In the genomic region with DNA sequence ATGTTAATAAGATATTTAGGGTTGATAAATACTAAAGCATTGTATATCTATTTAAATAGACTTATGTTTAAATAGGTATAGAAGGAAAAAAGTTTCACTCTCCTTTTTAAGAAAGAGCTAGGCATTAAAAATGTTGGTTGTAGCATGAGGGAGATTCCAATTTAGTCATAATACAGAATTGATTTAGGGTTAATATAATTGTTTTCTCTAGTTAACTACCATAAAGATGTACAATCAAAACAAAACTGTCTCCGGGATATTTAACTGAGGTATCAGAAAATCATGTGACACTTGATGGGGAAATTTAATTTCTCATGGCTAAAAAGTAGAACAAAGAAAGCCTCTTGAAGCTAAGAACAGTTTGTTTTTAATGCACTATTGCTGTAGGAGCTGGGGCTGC, we compare ENCODE assay signal across 27 cellular contexts.
"Had no signal": no experiment of that assay in that cellular context is flagged by ENCODE, and none has a peak within 500 bp of the region (broad histone marks: within the 10 kb centered on the region; RNA-seq: fewer than 3 reads in every experiment).

No MANE protein-coding gene starts in this region.

- H3K27me3 Mint-ChIP-seq: naive thymus-derived CD8-positive, alpha-beta T cell; natural killer cell treated with Interleukin-12 subunit alpha and Interleukin-12 subunit beta and Interleukin-15 and Interleukin-18, amount 100 ng/mL, for 72 hours; stimulated activated naive B cell treated with anti-CD40 and anti-IgM and Interleukin-4, amounts not matched to agents 10 μg/mL and 1 μg/mL and 100 μg/mL, for 72 hours; stimulated activated naive CD8-positive, alpha-beta T cell treated with anti-CD3 and anti-CD28 coated beads, Interleukin-15, amount 100 ng/mL, for 72 hours had no signal

- H3K9me3 ChIP-seq: neutrophil, pancreas, prostate gland, right lobe of liver, sigmoid colon, thoracic aorta, thyroid gland had no signal

- H3K9me3 Mint-ChIP-seq: natural killer cell treated with Interleukin-12 subunit alpha and Interleukin-12 subunit beta and Interleukin-15 and Interleukin-18, amount 100 ng/mL, for 72 hours; neural crest cell; stimulated activated effector memory CD8-positive, alpha-beta T cell treated with anti-CD3 and anti-CD28 coated beads, Interleukin-12 subunit alpha, Interleukin-12 subunit beta, amount 100 ng/mL, for 72 hours; stimulated activated naive CD8-positive, alpha-beta T cell treated with anti-CD3 and anti-CD28 coated beads, Interleukin-15, amount 100 ng/mL, for 72 hours had no signal

- FAIRE-seq: pancreas, small intestine, urothelium cell line had no signal

- ATAC-seq: naive thymus-derived CD8-positive, alpha-beta T cell; natural killer cell treated with Interleukin-12 subunit alpha and Interleukin-12 subunit beta and Interleukin-15 and Interleukin-18, amount 100 ng/mL, for 72 hours; pancreas; right cardiac atrium; right lobe of liver; stimulated activated effector memory CD8-positive, alpha-beta T cell treated with anti-CD3 and anti-CD28 coated beads, Interleukin-12 subunit alpha, Interleukin-12 subunit beta, amount 100 ng/mL, for 72 hours; stimulated activated naive B cell treated with anti-CD40 and anti-IgM and Interleukin-4, amounts not matched to agents 10 μg/mL and 1 μg/mL and 100 μg/mL, for 72 hours; stimulated activated naive CD8-positive, alpha-beta T cell treated with anti-CD3 and anti-CD28 coated beads, Interleukin-15, amount 100 ng/mL, for 72 hours; stimulated activated naive CD8-positive, alpha-beta T cell treated with anti-CD3 and anti-CD28 coated beads, Interleukin-15, Interleukin-2, amounts not matched to agents 100 U/mL and 50 U/mL, for 24 hours had no signal

- H3K27me3 ChIP-seq: neutrophil, pancreas, right lobe of liver, sigmoid colon, thyroid gland, tibial nerve, upper lobe of left lung, vagina had no signal

- H3K4me3 ChIP-seq: pancreas, prostate gland, right lobe of liver, sigmoid colon, thoracic aorta, thyroid gland, tibial nerve, upper lobe of left lung, vagina had no signal

- DNase-seq: naive thymus-derived CD8-positive, alpha-beta T cell; nephron progenitor cell; nucleus accumbens; pancreas; right cardiac atrium; right lobe of liver; sigmoid colon; small intestine; stimulated activated CD4-positive, alpha-beta T cell treated with anti-CD3 and anti-CD28 coated beads, Interleukin-15, amount 100 ng/mL, for 24 hours; stimulated activated CD4-positive, alpha-beta T cell treated with anti-CD3 and anti-CD28 coated beads, Interleukin-2, amount 100 ng/mL, for 24 hours; stimulated activated CD4-positive, alpha-beta T cell treated with anti-CD3 and anti-CD28 coated beads, Interleukin-2, amount 100 ng/mL, for 48 hours; stimulated activated CD4-positive, alpha-beta T cell treated with anti-CD3 and anti-CD28 coated beads, Interleukin-4, amount 100 ng/mL, for 24 hours; stimulated activated naive B cell treated with anti-CD40 and anti-IgM and Interleukin-4, amounts not matched to agents 10 μg/mL and 1 μg/mL and 100 μg/mL, for 72 hours; stimulated activated naive CD8-positive, alpha-beta T cell treated with anti-CD3 and anti-CD28 coated beads, Interleukin-15, amount 100 ng/mL, for 72 hours; stimulated activated naive CD8-positive, alpha-beta T cell treated with anti-CD3 and anti-CD28 coated beads, Interleukin-15, Interleukin-2, amounts not matched to agents 100 U/mL and 50 U/mL, for 24 hours; thyroid gland; trophoblast cell; upper lobe of left lung had no signal

- H3K4me1 ChIP-seq: pancreas, prostate gland, right lobe of liver, sigmoid colon, thyroid gland, tibial nerve, upper lobe of left lung, vagina had no signal

- H3K27ac ChIP-seq: neutrophil, pancreas, prostate gland, right lobe of liver, sigmoid colon, thoracic aorta, thyroid gland, tibial nerve, upper lobe of left lung, vagina had no signal

- H3K4me3 Mint-ChIP-seq: naive thymus-derived CD8-positive, alpha-beta T cell; natural killer cell treated with Interleukin-12 subunit alpha and Interleukin-12 subunit beta and Interleukin-15 and Interleukin-18, amount 100 ng/mL, for 72 hours; nephron progenitor cell; neural crest cell; stimulated activated effector memory CD8-positive, alpha-beta T cell treated with anti-CD3 and anti-CD28 coated beads, Interleukin-12 subunit alpha, Interleukin-12 subunit beta, amount 100 ng/mL, for 72 hours; stimulated activated naive B cell treated with anti-CD40 and anti-IgM and Interleukin-4, amounts not matched to agents 10 μg/mL and 1 μg/mL and 100 μg/mL, for 72 hours; stimulated activated naive CD8-positive, alpha-beta T cell treated with anti-CD3 and anti-CD28 coated beads, Interleukin-15, amount 100 ng/mL, for 72 hours had no signal

- H3K36me3 ChIP-seq: pancreas, thoracic aorta had no signal

- H3K27ac Mint-ChIP-seq: naive thymus-derived CD8-positive, alpha-beta T cell; natural killer cell treated with Interleukin-12 subunit alpha and Interleukin-12 subunit beta and Interleukin-15 and Interleukin-18, amount 100 ng/mL, for 72 hours; nephron progenitor cell; stimulated activated effector memory CD8-positive, alpha-beta T cell treated with anti-CD3 and anti-CD28 coated beads, Interleukin-12 subunit alpha, Interleukin-12 subunit beta, amount 100 ng/mL, for 72 hours; stimulated activated naive B cell treated with anti-CD40 and anti-IgM and Interleukin-4, amounts not matched to agents 10 μg/mL and 1 μg/mL and 100 μg/mL, for 72 hours; stimulated activated naive CD8-positive, alpha-beta T cell treated with anti-CD3 and anti-CD28 coated beads, Interleukin-15, amount 100 ng/mL, for 72 hours had no signal

- H3K4me1 Mint-ChIP-seq: naive thymus-derived CD8-positive, alpha-beta T cell; nephron progenitor cell; neural crest cell; stimulated activated effector memory CD8-positive, alpha-beta T cell treated with anti-CD3 and anti-CD28 coated beads, Interleukin-12 subunit alpha, Interleukin-12 subunit beta, amount 100 ng/mL, for 72 hours; stimulated activated naive B cell treated with anti-CD40 and anti-IgM and Interleukin-4, amounts not matched to agents 10 μg/mL and 1 μg/mL and 100 μg/mL, for 72 hours; stimulated activated naive CD8-positive, alpha-beta T cell treated with anti-CD3 and anti-CD28 coated beads, Interleukin-15, amount 100 ng/mL, for 72 hours had no signal
